Comparison of ENCODE assay signal across 2 cellular contexts in the genomic region with DNA sequence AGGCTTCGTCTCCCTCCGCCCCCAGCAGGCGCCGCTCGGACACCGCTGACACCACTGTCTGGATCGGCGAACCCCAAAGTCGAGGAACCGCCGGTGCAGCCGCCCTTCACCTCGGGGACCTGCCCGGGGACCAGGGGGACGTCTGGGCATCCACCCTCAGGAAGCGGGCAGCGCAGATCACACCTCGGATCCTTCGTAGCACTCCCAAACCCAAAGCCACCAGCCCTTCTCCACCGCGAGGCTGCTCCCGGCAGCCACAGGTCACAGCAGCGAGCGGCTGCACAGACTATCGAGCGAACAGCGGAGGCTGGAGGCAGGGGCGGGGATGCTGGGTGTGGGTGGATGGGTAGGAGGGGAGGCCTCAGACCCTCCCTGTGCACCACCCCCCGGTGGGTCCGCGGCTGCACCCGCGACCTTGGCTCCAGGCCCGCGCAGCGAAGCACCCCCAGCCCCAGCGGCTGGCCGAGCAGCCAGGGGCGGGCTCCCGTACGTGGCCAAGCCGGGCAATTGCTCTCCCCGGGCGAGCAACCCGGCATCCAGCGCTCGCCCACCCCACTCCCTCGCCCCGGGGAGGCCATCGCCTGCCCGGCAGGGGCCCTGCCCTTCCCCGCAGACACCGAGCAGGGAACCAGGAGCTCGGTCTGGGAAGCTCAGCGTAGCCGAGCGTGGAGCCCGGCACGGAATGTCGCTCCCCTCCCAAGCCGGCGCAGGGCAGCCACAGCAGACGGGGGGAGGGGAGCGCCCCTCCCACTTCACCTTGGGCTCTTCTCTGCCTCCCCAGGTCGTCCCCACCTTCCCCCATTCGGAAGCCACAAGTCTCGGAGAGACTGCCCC.
A peak's percentile ranks its signal among the peaks of the same experiment; 100 is the strongest.
TF ChIP-seq lines count a peak whose summit lies in the region.

No MANE protein-coding gene starts in this region.

TF ChIP-seq in Ishikawa, 13 proteins besides CTCF, POLR2A, EP300 and RAD21 (continued from another document):
- TF ChIP-seq, protein P1, sequence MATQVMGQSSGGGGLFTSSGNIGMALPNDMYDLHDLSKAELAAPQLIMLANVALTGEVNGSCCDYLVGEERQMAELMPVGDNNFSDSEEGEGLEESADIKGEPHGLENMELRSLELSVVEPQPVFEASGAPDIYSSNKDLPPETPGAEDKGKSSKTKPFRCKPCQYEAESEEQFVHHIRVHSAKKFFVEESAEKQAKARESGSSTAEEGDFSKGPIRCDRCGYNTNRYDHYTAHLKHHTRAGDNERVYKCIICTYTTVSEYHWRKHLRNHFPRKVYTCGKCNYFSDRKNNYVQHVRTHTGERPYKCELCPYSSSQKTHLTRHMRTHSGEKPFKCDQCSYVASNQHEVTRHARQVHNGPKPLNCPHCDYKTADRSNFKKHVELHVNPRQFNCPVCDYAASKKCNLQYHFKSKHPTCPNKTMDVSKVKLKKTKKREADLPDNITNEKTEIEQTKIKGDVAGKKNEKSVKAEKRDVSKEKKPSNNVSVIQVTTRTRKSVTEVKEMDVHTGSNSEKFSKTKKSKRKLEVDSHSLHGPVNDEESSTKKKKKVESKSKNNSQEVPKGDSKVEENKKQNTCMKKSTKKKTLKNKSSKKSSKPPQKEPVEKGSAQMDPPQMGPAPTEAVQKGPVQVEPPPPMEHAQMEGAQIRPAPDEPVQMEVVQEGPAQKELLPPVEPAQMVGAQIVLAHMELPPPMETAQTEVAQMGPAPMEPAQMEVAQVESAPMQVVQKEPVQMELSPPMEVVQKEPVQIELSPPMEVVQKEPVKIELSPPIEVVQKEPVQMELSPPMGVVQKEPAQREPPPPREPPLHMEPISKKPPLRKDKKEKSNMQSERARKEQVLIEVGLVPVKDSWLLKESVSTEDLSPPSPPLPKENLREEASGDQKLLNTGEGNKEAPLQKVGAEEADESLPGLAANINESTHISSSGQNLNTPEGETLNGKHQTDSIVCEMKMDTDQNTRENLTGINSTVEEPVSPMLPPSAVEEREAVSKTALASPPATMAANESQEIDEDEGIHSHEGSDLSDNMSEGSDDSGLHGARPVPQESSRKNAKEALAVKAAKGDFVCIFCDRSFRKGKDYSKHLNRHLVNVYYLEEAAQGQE (IDR thresholded peaks at IDR 0.05; ENCODE audit: low read depth) = no peak
- TF ChIP-seq MAX (IDR thresholded peaks at IDR 0.05) = peak; percentile 22; the same call in 1 of the 2 replicates

TF ChIP-seq in neural cell, 6 proteins besides CTCF, POLR2A, EP300 and RAD21 (continued from another document):
- TF ChIP-seq, protein P1 (IDR thresholded peaks at IDR 0.05; ENCODE audit: borderline replicate concordance) = no peak
- no peak for TF ChIP-seq EZH2 (IDR thresholded peaks at IDR 0.05; ENCODE audit: borderline replicate concordance, insufficient read depth, low read length, poor library complexity, severe bottlenecking)
